13 cellular contexts compared by ENCODE assay signal in the genomic region with DNA sequence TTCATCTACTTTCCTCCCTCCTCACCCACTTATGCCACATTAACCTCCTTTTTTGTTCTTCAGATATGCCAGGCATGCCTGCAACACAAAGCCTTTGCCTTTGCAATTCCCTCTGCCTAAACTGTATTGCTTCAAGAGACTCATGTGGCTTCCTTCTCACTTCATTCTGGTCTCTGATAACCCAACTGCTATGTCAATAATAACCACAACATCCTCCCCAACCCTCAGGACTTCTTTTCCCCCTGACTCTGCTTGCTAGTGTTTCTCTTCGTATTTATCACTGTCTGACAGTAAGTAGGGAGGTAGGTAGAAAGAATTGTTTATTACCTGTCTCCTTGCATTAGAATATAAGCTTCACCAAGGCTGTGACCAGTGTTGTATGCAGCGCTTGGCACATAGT. TPM values are rescaled to one million over a fixed set of nuclear protein-coding genes. Genes with fewer than 3 reads are reported as not detected.
DNase-seq lines count a peak whose midpoint lies in the region; ATAC-seq, FAIRE-seq and TF ChIP-seq lines count a peak whose summit lies in the region.
"Had no signal": no experiment of that assay in that cellular context is flagged by ENCODE, and none has a peak within 500 bp of the region (broad histone marks: within the 10 kb centered on the region; RNA-seq: fewer than 3 reads in every experiment).

No MANE protein-coding gene starts in this region.

- no peak overlapping the region for H3K4me3 ChIP-seq in BLaER1 treated with 17β-estradiol and CSF1 and Interleukin-3, amounts not matched to agents 10 nM and 100 nM
- no peak overlapping the region for H3K4me3 ChIP-seq in endodermal cell (ENCODE audit: low read length)
- H3K4me3 ChIP-seq in upper lobe of left lung = no peak overlapping the region
- H3K4me3 ChIP-seq: suprapubic skin had no signal

- H3K4me3 Mint-ChIP-seq in T-helper 2 cell treated with Interferon-gamma antibody and Interleukin-4, amounts not matched to agents 5 μg/mL and 100 μg/mL, for 36 hours = peak overlapping the region; percentile 87
- no peak overlapping the region for H3K4me3 Mint-ChIP-seq in endodermal cell

- H3K4me1 ChIP-seq in BLaER1 treated with 17β-estradiol and CSF1 and Interleukin-3, amounts not matched to agents 10 nM and 100 nM = peaks cover 0 to 22% (median 19%) of the 10 kb centered on the region in 10 experiments; a peak in 16 of 20 replicates
- H3K4me1 ChIP-seq in endodermal cell (ENCODE audit: control insufficient read depth, insufficient read depth, low read length) (no peaks in the 10 kb centered on the region), upper lobe of left lung (no peaks in the 10 kb centered on the region)
- H3K4me1 ChIP-seq: Caco-2, suprapubic skin had no signal

- H3K27me3 Mint-ChIP-seq in T-helper 2 cell treated with Interferon-gamma antibody and Interleukin-4, amounts not matched to agents 5 μg/mL and 100 μg/mL, for 36 hours (ENCODE audit: low read depth) = no peaks in the 10 kb centered on the region
- no peaks in the 10 kb centered on the region for H3K27me3 Mint-ChIP-seq in endodermal cell (ENCODE audit: insufficient read depth)

- H3K4me1 Mint-ChIP-seq in T-helper 2 cell treated with Interferon-gamma antibody and Interleukin-4, amounts not matched to agents 5 μg/mL and 100 μg/mL, for 36 hours (ENCODE audit: low read depth) = peaks cover 74% of the 10 kb centered on the region
- peaks cover 13% of the 10 kb centered on the region for H3K4me1 Mint-ChIP-seq in endodermal cell

- FAIRE-seq in GM18507 (lab: Jason Lieb, UNC) (peak; percentile 80), frontal cortex (lab: Jason Lieb, UNC) (no peak)
- FAIRE-seq: GM12892, keratinocyte had no signal

- no peak for DNase-seq in GM18507 (ENCODE audit: extremely low spot score, insufficient read length, low read depth)
- peak; percentile 46 for DNase-seq in T-helper 2 cell treated with Interferon-gamma antibody and Interleukin-4, amounts not matched to agents 5 μg/mL and 100 μg/mL, for 36 hours (ENCODE audit: low spot score)
- no peak for DNase-seq in endodermal cell
- DNase-seq in upper lobe of left lung = no peak
- no peak for DNase-seq in GDM1 (lab: John Stamatoyannopoulos, UW)
- DNase-seq in NCI-H2196 (lab: John Stamatoyannopoulos, UW; ENCODE audit: unreplicated experiment) = no peak
- DNase-seq in frontal cortex (ENCODE audit: low spot score in 2 of 2) = no peak
- DNase-seq: Caco-2, RPMI8226 had no signal

- no peak for TF ChIP-seq EP300 in upper lobe of left lung (IDR thresholded peaks at IDR 0.05)

- H3K36me3 Mint-ChIP-seq in T-helper 2 cell treated with Interferon-gamma antibody and Interleukin-4, amounts not matched to agents 5 μg/mL and 100 μg/mL, for 36 hours (ENCODE audit: low read depth) = peaks cover 81% of the 10 kb centered on the region
- H3K36me3 Mint-ChIP-seq in endodermal cell (ENCODE audit: low read depth) = peaks cover 74% of the 10 kb centered on the region

- H3K27ac Mint-ChIP-seq in T-helper 2 cell treated with Interferon-gamma antibody and Interleukin-4, amounts not matched to agents 5 μg/mL and 100 μg/mL, for 36 hours = peak overlapping the region; percentile 95
- H3K27ac Mint-ChIP-seq in endodermal cell = peak overlapping the region; percentile 14

- H3K36me3 ChIP-seq in BLaER1 treated with 17β-estradiol and CSF1 and Interleukin-3, amounts not matched to agents 10 nM and 100 nM = peaks cover 91 to 100% (median 97%) of the 10 kb centered on the region in 11 experiments
- H3K36me3 ChIP-seq in endodermal cell (ENCODE audit: control insufficient read depth, insufficient read depth, low read length) (peaks cover 67% of the 10 kb centered on the region), upper lobe of left lung (peaks cover 30 to 97% (median 54%) of the 10 kb centered on the region in 4 donors)

- H3K27me3 ChIP-seq in BLaER1 treated with 17β-estradiol and CSF1 and Interleukin-3, amounts not matched to agents 10 nM and 100 nM = no peaks in the 10 kb centered on the region
- H3K27me3 ChIP-seq in endodermal cell (ENCODE audit: control insufficient read depth, insufficient read depth, low read length, poor library complexity, severe bottlenecking) (no peaks in the 10 kb centered on the region), upper lobe of left lung (no peaks in the 10 kb centered on the region)
- H3K27me3 ChIP-seq: suprapubic skin had no signal

- H3K4me2 ChIP-seq in BLaER1 treated with 17β-estradiol and CSF1 and Interleukin-3, amounts not matched to agents 10 nM and 100 nM = peak overlapping the region in 8 of 11 experiments; percentile 7 to 30 (median 18); a peak in 8 of 22 replicates

- no peak overlapping the region for H3K9ac ChIP-seq in BLaER1 treated with 17β-estradiol and CSF1 and Interleukin-3, amounts not matched to agents 10 nM and 100 nM
- H3K9ac ChIP-seq in endodermal cell (ENCODE audit: extremely low read depth, low read length, poor library complexity, severe bottlenecking) = no peak overlapping the region

- H3K27ac ChIP-seq in BLaER1 treated with 17β-estradiol and CSF1 and Interleukin-3, amounts not matched to agents 10 nM and 100 nM = no peak overlapping the region
- H3K27ac ChIP-seq in endodermal cell (ENCODE audit: low read depth, low read length) (no peak overlapping the region), upper lobe of left lung (peak overlapping the region in 2 of 4 donors; percentile 29 to 49)
- H3K27ac ChIP-seq: suprapubic skin had no signal

- no peak for ATAC-seq in upper lobe of left lung (ENCODE audit: low FRiP score in 2 of 2)

- WGBS in endodermal cell (ENCODE audit: insufficient coverage in 1 of 2, insufficient read length in 1 of 2), 2 experiments = 82 to 100% methylated on average over 1 to 2 of the region's 2 CpGs
- WGBS in upper lobe of left lung, 2 donors = 77 to 89% methylated on average over 2 of the region's 2 CpGs

- H3K9me3 ChIP-seq in BLaER1 treated with 17β-estradiol and CSF1 and Interleukin-3, amounts not matched to agents 10 nM and 100 nM (replicated peaks in 1 of 11) = no peaks in the 10 kb centered on the region
- H3K9me3 ChIP-seq in endodermal cell (ENCODE audit: control insufficient read depth, low read length) (no peaks in the 10 kb centered on the region), upper lobe of left lung (no peaks in the 10 kb centered on the region)
- H3K9me3 ChIP-seq: Caco-2, suprapubic skin had no signal

- H3K9me3 Mint-ChIP-seq in T-helper 2 cell treated with Interferon-gamma antibody and Interleukin-4, amounts not matched to agents 5 μg/mL and 100 μg/mL, for 36 hours = peaks cover 5% of the 10 kb centered on the region
- no peaks in the 10 kb centered on the region for H3K9me3 Mint-ChIP-seq in endodermal cell

- TF ChIP-seq POLR2A in upper lobe of left lung (IDR thresholded peaks at IDR 0.05) = no peak

- TF ChIP-seq CTCF in endodermal cell (conservative IDR thresholded peaks at IDR 0.05) (no peak), upper lobe of left lung (IDR thresholded peaks at IDR 0.05) (no peak)

- H4K20me1 ChIP-seq in BLaER1 treated with 17β-estradiol and CSF1 and Interleukin-3, amounts not matched to agents 10 nM and 100 nM = peaks cover 0 to 17% (median 3%) of the 10 kb centered on the region in 11 experiments; a peak in 6 of 22 replicates

RNA-seq across cellular contexts. Expression of a gene that starts 22.4 kb away (rescaled TPM):
- 10 to 100 TPM; 34.9 to 46.0 TPM for total RNA-seq in endodermal cell
- 40.9 TPM for polyA plus RNA-seq in endodermal cell (2013, experiment 1 of 2)
- 38.3 TPM for polyA plus RNA-seq in endodermal cell (2013, experiment 2 of 2)
- 100 to 1,000 TPM in 2 of 6 donors, 10 to 100 TPM in 4; 69.2 to 164 (median 84.9) TPM for total RNA-seq in upper lobe of left lung
- total RNA-seq in frontal cortex = 88.5 TPM

RNA-seq across cellular contexts. Expression of a gene that starts 46.4 kb away (rescaled TPM):
- total RNA-seq in endodermal cell (10 to 100 TPM; 18.3 to 21.3 TPM), upper lobe of left lung (10 to 100 TPM; 35.6 to 61.3 (median 47.0) TPM), frontal cortex (43.2 TPM)
- polyA plus RNA-seq in endodermal cell (2013, experiment 1 of 2) = 31.1 TPM
- 24.3 TPM for polyA plus RNA-seq in endodermal cell (2013, experiment 2 of 2)
